Comparison of ENCODE assay signal across 1 cellular context in genomic region chr12:53981652-53982565, GRCh38.
TF ChIP-seq lines count a peak whose summit lies in the region.

No MANE protein-coding gene starts in this region.

TF ChIP-seq in SK-N-SH, 30 proteins besides CTCF, POLR2A, EP300 and RAD21 (continued from another document):
- TF ChIP-seq REST (IDR thresholded peaks at IDR 0.05; ENCODE audit: low read depth, low read length) (no peak), ELF1 (IDR thresholded peaks at IDR 0.05) (no peak), GATA2 (CRISPR knock-in tag; IDR thresholded peaks at IDR 0.05) (no peak), TCF12 (IDR thresholded peaks at IDR 0.05) (no peak), IRF3 (IDR thresholded peaks at IDR 0.05; ENCODE audit: low read depth, low read length) (no peak), SIN3A (IDR thresholded peaks at IDR 0.05; ENCODE audit: borderline replicate concordance, low read depth, low read length) (no peak), RCOR1 (IDR thresholded peaks at IDR 0.05; ENCODE audit: low read length) (no peak), FOXM1 (IDR thresholded peaks at IDR 0.05; ENCODE audit: low read depth) (no peak), NFIC (IDR thresholded peaks at IDR 0.05; ENCODE audit: borderline replicate concordance) (no peak), MXI1 (IDR thresholded peaks at IDR 0.05; ENCODE audit: low read depth, low read length) (no peak)
